13 cellular contexts compared by ENCODE assay signal in the genomic region with DNA sequence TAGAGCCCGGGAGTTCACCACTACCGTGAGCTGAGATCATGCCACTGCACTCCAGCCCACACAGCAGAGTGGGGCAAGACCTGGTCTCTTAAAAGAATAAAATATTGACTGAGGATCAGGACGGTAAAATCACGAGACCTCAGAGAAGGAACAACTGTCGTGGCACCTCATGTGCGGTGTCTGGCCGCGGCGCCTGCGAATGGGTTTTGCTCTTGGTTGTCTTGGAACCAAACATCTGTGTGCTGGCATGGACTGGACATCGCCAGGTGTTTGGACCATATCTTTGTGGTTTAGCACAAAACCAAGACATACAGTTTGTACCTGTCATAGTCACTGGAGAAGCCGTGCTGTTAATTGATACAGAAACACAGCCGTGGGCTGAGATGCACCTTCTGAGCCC.
"Had no signal": no experiment of that assay in that cellular context is flagged by ENCODE, and none has a peak within 500 bp of the region (broad histone marks: within the 10 kb centered on the region; RNA-seq: fewer than 3 reads in every experiment).

No MANE protein-coding gene starts in this region.

- H3K9me3 ChIP-seq: heart left ventricle, upper lobe of right lung had no signal

- H3K27ac ChIP-seq: coronary artery, heart left ventricle, upper lobe of right lung had no signal

- ATAC-seq: heart left ventricle, left lobe of liver, upper lobe of right lung had no signal

- H3K27me3 Mint-ChIP-seq: memory B cell had no signal

- H3K27me3 ChIP-seq: heart left ventricle, upper lobe of right lung had no signal

- H3K27ac Mint-ChIP-seq: memory B cell had no signal

- H3K9me3 Mint-ChIP-seq: memory B cell, neural crest cell had no signal

- DNase-seq: activated CD4-positive, alpha-beta T cell treated with anti-CD3 and anti-CD28 coated beads for 1 hour; caudate nucleus; effector CD4-positive, alpha-beta T cell; foreskin melanocyte; heart left ventricle; SHP77 treated with DMSO at 0.1 percent for 48 hours; stimulated activated CD4-positive, alpha-beta T cell treated with anti-CD3 and anti-CD28 coated beads, Interleukin-2, amount 100 ng/mL, for 48 hours; stimulated activated naive CD4-positive, alpha-beta T cell treated with Interleukin-2 at 50 U/mL for 16 hours; upper lobe of right lung had no signal

- H3K4me3 Mint-ChIP-seq: memory B cell, neural crest cell had no signal

- H3K36me3 ChIP-seq: upper lobe of right lung had no signal

- H3K4me3 ChIP-seq: coronary artery, heart left ventricle, upper lobe of right lung had no signal
